8 cellular contexts compared by ENCODE assay signal in genomic region chr2:175154670-175155082, GRCh38. TPM values are rescaled to one million over a fixed set of nuclear protein-coding genes. Genes with fewer than 3 reads are reported as not detected.
DNase-seq lines count a peak whose midpoint lies in the region; ATAC-seq and TF ChIP-seq lines count a peak whose summit lies in the region.

No MANE protein-coding gene starts in this region.

- H3K27ac Mint-ChIP-seq in CD14-positive monocyte = peak overlapping the region in 3 of 7 donors; percentile 17 to 63 (median 44)

- TF ChIP-seq CTCF in CD14-positive monocyte (IDR thresholded peaks at IDR 0.05) = no peak

- H3K4me3 Mint-ChIP-seq in CD14-positive monocyte = no peak overlapping the region

- DNase-seq in ELR (ENCODE audit: low read depth) (peak; percentile 91), HS-5 (ENCODE audit: low read depth) (peak; percentile 83), fibroblast of gingiva (ENCODE audit: low read depth) (peak; percentile 84), ureter (ENCODE audit: low spot score) (no peak), NCI-H146 treated with DMSO at 0.1 percent for 48 hours (lab: John Stamatoyannopoulos, UW; ENCODE audit: unreplicated experiment) (no peak), CD14-positive monocyte (ENCODE audit: low spot score) (no peak)

- H3K4me1 Mint-ChIP-seq in CD14-positive monocyte = peaks cover 6% of the 10 kb centered on the region

- H3K27me3 Mint-ChIP-seq in CD14-positive monocyte (ENCODE audit: low read depth in 3 of 3) = no peaks in the 10 kb centered on the region

- peaks cover 5 to 7% of the 10 kb centered on the region in 2 donors for H3K36me3 Mint-ChIP-seq in CD14-positive monocyte

- intact Hi-C loops in CD14-positive monocyte (cut with micrococcal nuclease) = no loop called here

- no peaks in the 10 kb centered on the region for H3K9me3 Mint-ChIP-seq in CD14-positive monocyte

- ATAC-seq in GM21526 (IDR thresholded peaks at IDR 0.05; ENCODE audit: low FRiP score, unreplicated experiment) (peak; percentile 54), GM21367 (IDR thresholded peaks at IDR 0.05; ENCODE audit: unreplicated experiment) (no peak)

RNA-seq across cellular contexts. Expression of gene ATF2, which starts 13.3 kb away (rescaled TPM):
- total RNA-seq in ureter = 65.2 TPM
- polyA plus RNA-seq in CD14-positive monocyte = 10 to 100 TPM; 17.4 to 22.1 TPM

RNA-seq across cellular contexts. Expression of gene ATP5MC3, which starts 26.8 kb away (rescaled TPM):
- total RNA-seq in ureter = 187 TPM
- polyA plus RNA-seq in CD14-positive monocyte = 100 to 1,000 TPM; 493 to 533 TPM

Comparison
In these comparisons a context has a peak if more than half of its experiments do, and no peak if none do; other contexts are left out.
1. DNase-seq: peak in ELR (single experiment), HS-5 (single experiment) and fibroblast of gingiva (single experiment); none in ureter (single experiment), NCI-H146 treated with DMSO at 0.1 percent for 48 hours (single experiment) and CD14-positive monocyte (single experiment).